14 cellular contexts compared by ENCODE assay signal in genomic region chr6:4179960-4180652, GRCh38. TPM values are rescaled to one million over a fixed set of nuclear protein-coding genes. Genes with fewer than 3 reads are reported as not detected.
DNase-seq lines count a peak whose midpoint lies in the region; ATAC-seq and TF ChIP-seq lines count a peak whose summit lies in the region.
"Had no signal": no experiment of that assay in that cellular context is flagged by ENCODE, and none has a peak within 500 bp of the region (broad histone marks: within the 10 kb centered on the region; RNA-seq: fewer than 3 reads in every experiment).

No MANE protein-coding gene starts in this region.

- no peaks in the 10 kb centered on the region for H3F3A ChIP-seq in GM23248 (ENCODE audit: insufficient read depth)

- no peaks in the 10 kb centered on the region; the same call in 1 of the 2 replicates for H3K27me3 ChIP-seq in GM23248 (replicated peaks; ENCODE audit: insufficient read depth)

- H3K27ac Mint-ChIP-seq in T-helper 17 cell = no peak overlapping the region
- H3K27ac Mint-ChIP-seq: CD4-positive, CD25-positive, alpha-beta regulatory T cell had no signal

- ATAC-seq in T-helper 17 cell (no peak), GM21576 (IDR thresholded peaks at IDR 0.05; ENCODE audit: unreplicated experiment) (no peak), HG02642 (IDR thresholded peaks at IDR 0.05; ENCODE audit: poor library complexity, unreplicated experiment) (no peak)

- H3K4me3 ChIP-seq in GM23248 (no peak overlapping the region), HEK293 (ENCODE audit: low read depth, low read length) (no peak overlapping the region)

- peaks cover 27% of the 10 kb centered on the region for H3K27me3 Mint-ChIP-seq in T-helper 17 cell

- no peak overlapping the region for H3K4me2 ChIP-seq in GM23248 (ENCODE audit: unreplicated experiment)

- H3K4me3 Mint-ChIP-seq in T-helper 17 cell = no peak overlapping the region
- H3K4me3 Mint-ChIP-seq: CD4-positive, CD25-positive, alpha-beta regulatory T cell had no signal

- in situ Hi-C loops in GM23248 (cut with MboI) = no loop called here

- no peaks in the 10 kb centered on the region for H4K20me1 ChIP-seq in GM23248 (ENCODE audit: insufficient read depth)

- TF ChIP-seq CTCF in HEK293 (tag by site-specific recombination; IDR thresholded peaks at IDR 0.05) = no peak

- H3K9ac ChIP-seq in GM23248 = no peak overlapping the region

- peaks cover 2% of the 10 kb centered on the region for H3K36me3 Mint-ChIP-seq in T-helper 17 cell (ENCODE audit: low read depth)
- H3K36me3 Mint-ChIP-seq: CD4-positive, CD25-positive, alpha-beta regulatory T cell had no signal

- no peaks in the 10 kb centered on the region for H3K9me3 ChIP-seq in GM23248 (ENCODE audit: low read depth)
- no peaks in the 10 kb centered on the region; the same call in 1 of the 2 replicates for H3K9me3 ChIP-seq in HEK293 (ENCODE audit: control insufficient read depth, insufficient read depth, low read depth, low read length)
- no peaks in the 10 kb centered on the region for H3K9me3 ChIP-seq in T-helper 17 cell (ENCODE audit: control insufficient read depth, low read length, poor library complexity, severe bottlenecking)

- H3K27ac ChIP-seq in GM23248 (no peak overlapping the region), HEK293 (ENCODE audit: extremely low read depth, low read depth, low read length) (no peak overlapping the region)

- 61 to 65% methylated on average over 4 of the region's 4 CpGs for WGBS in GM23248 (ENCODE audit: low coverage in 1 of 2, low lambda C conversion rate in 2 of 2, missing lambda C conversion rate in 2 of 2), 2 experiments

- no peaks in the 10 kb centered on the region for H3K9me2 ChIP-seq in GM23248 (ENCODE audit: insufficient read depth)

- peaks cover 3% of the 10 kb centered on the region for H3K4me1 Mint-ChIP-seq in T-helper 17 cell

- no peak overlapping the region for H2AFZ ChIP-seq in GM23248

- no peaks in the 10 kb centered on the region for H3K36me3 ChIP-seq in GM23248 (ENCODE audit: low read depth)
- no peaks in the 10 kb centered on the region for H3K36me3 ChIP-seq in HEK293 (ENCODE audit: control insufficient read depth in 2 of 2, insufficient read depth in 1 of 2, low read length in 2 of 2)

- POLR2A ChIA-PET in HEK293 (lab: Yijun Ruan, JAX) = no interaction called here

- H3K79me2 ChIP-seq in GM23248 (ENCODE audit: insufficient read depth) = no peaks in the 10 kb centered on the region

- DNase-seq in GM23248 (peak; percentile 38), astrocyte of the hippocampus (ENCODE audit: low read depth, low spot score) (peak; percentile 11), iris pigment epithelial cell (ENCODE audit: low read depth) (peak; percentile 16), T-helper 17 cell (no peak), islet precursor cell (no peak)
- DNase-seq: KG1, NCI-H1694, NCI-H2081, NCI-H524 treated with DMSO at 0.1 percent for 48 hours, Right ventricle myocardium superior had no signal

- CTCF ChIA-PET in HEK293 (lab: Yijun Ruan, JAX) = interaction anchor here (1.7 kb wide), 1 partner anchor 30 kb away, joined by 4 read pairs; no protein-coding TSS in a partner anchor

- H3K4me1 ChIP-seq in GM23248 (ENCODE audit: insufficient read depth) = no peaks in the 10 kb centered on the region
- no peaks in the 10 kb centered on the region for H3K4me1 ChIP-seq in HEK293 (ENCODE audit: control insufficient read depth, insufficient read depth, low read length)

TF ChIP-seq in HEK293, 187 proteins besides CTCF, POLR2A, EP300 and RAD21:
- TF ChIP-seq ZNF560 (tag by site-specific recombination; IDR thresholded peaks at IDR 0.05; ENCODE audit: borderline replicate concordance) = no peak
- no peak for TF ChIP-seq ZNF776 (tag by site-specific recombination; IDR thresholded peaks at IDR 0.05; ENCODE audit: borderline replicate concordance)
- 0 out of 2 replicates have a peak, but pooled peaks have one; percentile 17 for TF ChIP-seq ZNF366 (tag by site-specific recombination; conservative IDR thresholded peaks at IDR 0.05)
- peak; percentile 76 for TF ChIP-seq ZNF596 (tag by site-specific recombination; IDR thresholded peaks at IDR 0.05)

RNA-seq across cellular contexts. Expression of gene ECI2, which starts 44.7 kb away (rescaled TPM):
- 91.7 and 116 TPM in 2 replicates for total RNA-seq in GM23248 (2014; rRNA removed; shearing (Covaris generic))
- 134 and 138 TPM in 2 replicates for polyA plus RNA-seq in GM23248 (2016; fragmentation: Nextera tagmentation; extraction: Ambion mirVana)
- 10 to 100 TPM; 18.7 to 21.6 TPM for total RNA-seq in T-helper 17 cell

Comparison
In these comparisons a context has a peak if more than half of its experiments do, and no peak if none do; other contexts are left out.
1. DNase-seq: peak in GM23248 (single experiment), astrocyte of the hippocampus (single experiment) and iris pigment epithelial cell (single experiment); none in T-helper 17 cell (0 of 3) and islet precursor cell (single experiment).